ENCODE assay signal across 18 cellular contexts in the genomic region with DNA sequence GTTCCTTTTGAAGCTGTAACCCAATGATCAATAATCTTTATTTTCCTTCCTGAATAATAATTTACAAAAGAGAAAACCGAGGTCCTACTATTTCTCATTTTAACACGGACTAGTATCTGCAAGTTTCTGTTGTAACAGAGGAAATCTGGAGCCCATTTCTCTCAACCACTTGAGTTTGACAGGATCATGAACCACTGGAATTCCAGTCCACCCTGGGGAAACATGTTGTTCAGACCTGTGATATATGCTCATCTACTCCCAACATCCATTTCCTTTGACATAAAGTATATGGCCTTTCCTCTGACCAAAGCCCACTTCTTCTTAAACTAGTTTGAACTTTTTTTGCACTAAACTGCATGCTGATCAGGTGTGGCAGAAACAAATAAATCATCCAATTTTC. TPM values are rescaled to one million over a fixed set of nuclear protein-coding genes. Genes with fewer than 3 reads are reported as not detected.
DNase-seq lines count a peak whose midpoint lies in the region; ATAC-seq and TF ChIP-seq lines count a peak whose summit lies in the region.
"Had no signal": no experiment of that assay in that cellular context is flagged by ENCODE, and none has a peak within 500 bp of the region (broad histone marks: within the 10 kb centered on the region; RNA-seq: fewer than 3 reads in every experiment).

No MANE protein-coding gene starts in this region.

- H3K4me1 ChIP-seq in left lung = no peaks in the 10 kb centered on the region

- intact Hi-C loops in left lung (cut with DNase I) = loop anchor here in 1 of 2 donors (5.0 kb wide), 1 partner anchor 292 kb away; no protein-coding TSS in a partner anchor

- no peak for TF ChIP-seq CTCF in left lung (IDR thresholded peaks at IDR 0.05)

- peak; percentile 38 for DNase-seq in NCI-H82 (lab: John Stamatoyannopoulos, UW)
- no peak for DNase-seq in NCI-H82 treated with DMSO at 0.1 percent for 48 hours (lab: John Stamatoyannopoulos, UW; ENCODE audit: unreplicated experiment)
- peak; percentile 44 for DNase-seq in NCI-H2171 (lab: John Stamatoyannopoulos, UW)
- peak; percentile 56 for DNase-seq in left kidney (ENCODE audit: low read depth, low spot score)
- no peak for DNase-seq in left lung
- no peak for DNase-seq in KG1 (lab: John Stamatoyannopoulos, UW)
- no peak for DNase-seq in UCSD-AML1 (lab: John Stamatoyannopoulos, UW; ENCODE audit: unreplicated experiment)
- DNase-seq: ACHN; C1 segment of cervical spinal cord; Calu3; CD4-positive, alpha-beta T cell; DMS153; DMS79 treated with DMSO at 0.1 percent for 48 hours; EL; H7; IMR-90 had no signal

- no peak overlapping the region for H3K4me3 ChIP-seq in left lung
- H3K4me3 ChIP-seq: GM23338 had no signal

- ATAC-seq in left lung = no peak
- ATAC-seq: GM23338 had no signal

- no peaks in the 10 kb centered on the region for H3K36me3 ChIP-seq in left lung

- H3K27me3 ChIP-seq in left lung = no peaks in the 10 kb centered on the region

- H3K27ac ChIP-seq in left lung = no peak overlapping the region
- H3K27ac ChIP-seq: HL-60 had no signal

- no peaks in the 10 kb centered on the region for H3K9me3 ChIP-seq in left lung

RNA-seq across cellular contexts. Expression of gene DAAM1, which starts 48.0 kb away (rescaled TPM):
- total RNA-seq in left lung = 10 to 100 TPM; 47.5 to 49.4 TPM

Comparison
In these comparisons a context has a peak if more than half of its experiments do, and no peak if none do; other contexts are left out.
1. DNase-seq: peak in NCI-H82 (single experiment), NCI-H2171 (single experiment) and left kidney (single experiment); none in NCI-H82 treated with DMSO at 0.1 percent for 48 hours (single experiment), left lung (0 of 2), KG1 (single experiment) and UCSD-AML1 (single experiment).